In the genomic region with DNA sequence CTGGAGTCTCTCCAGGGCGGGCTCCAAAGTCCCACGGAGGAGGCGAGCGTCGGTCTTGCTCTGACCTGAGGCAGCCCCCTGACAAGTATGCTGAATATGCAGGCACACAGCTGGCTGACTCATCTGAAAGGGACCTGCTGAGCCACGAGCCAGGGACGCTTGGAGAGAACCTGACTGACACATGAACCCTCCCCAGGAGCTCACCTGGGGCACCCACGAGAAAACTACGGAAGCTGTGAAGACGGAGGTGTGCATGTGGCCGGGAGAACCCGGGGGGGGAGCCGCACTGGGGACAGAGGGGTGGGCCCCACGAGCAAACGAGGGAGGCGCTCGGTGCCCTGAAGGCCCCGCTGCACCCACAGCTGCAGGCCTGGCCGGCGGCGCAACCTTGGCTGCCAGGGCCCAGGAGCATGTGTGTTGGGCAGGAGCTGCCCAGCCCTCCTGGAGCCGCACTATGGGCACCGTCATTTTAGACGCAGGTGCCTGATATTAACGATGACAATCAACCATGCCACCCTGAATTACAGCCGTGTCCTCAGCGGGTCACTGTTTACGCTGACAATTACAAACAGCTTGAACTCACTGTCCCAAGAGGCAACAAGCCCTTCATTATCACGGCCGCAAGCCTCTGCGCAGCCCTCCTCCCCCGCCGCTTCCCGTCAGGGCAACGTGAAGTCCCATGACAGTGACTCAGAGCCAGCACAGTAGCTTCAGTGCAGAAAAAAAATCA, we compare ENCODE assay signal across 8 cellular contexts.
A peak's percentile ranks its signal among the peaks of the same experiment; 100 is the strongest.
DNase-seq lines count a peak whose midpoint lies in the region; ATAC-seq and TF ChIP-seq lines count a peak whose summit lies in the region.

No MANE protein-coding gene starts in this region.

- peak overlapping the region; percentile 94 for H3K27ac ChIP-seq in AG04450 (ENCODE audit: low read depth, low read length)
- peak overlapping the region; percentile 99 for H3K27ac ChIP-seq in caudate nucleus (ENCODE audit: low read depth, low read length)

- H3K27ac Mint-ChIP-seq in stimulated activated effector memory CD8-positive, alpha-beta T cell treated with anti-CD3 and anti-CD28 coated beads, Interleukin-12 subunit alpha, Interleukin-12 subunit beta, amount 100 ng/mL, for 72 hours, result no peak overlapping the region

- H3K4me3 Mint-ChIP-seq in stimulated activated effector memory CD8-positive, alpha-beta T cell treated with anti-CD3 and anti-CD28 coated beads, Interleukin-12 subunit alpha, Interleukin-12 subunit beta, amount 100 ng/mL, for 72 hours, result no peak overlapping the region

- H3K4me3 ChIP-seq in AG04450 (ENCODE audit: low read depth, low read length), result no peak overlapping the region

- DNase-seq in AG04450 (ENCODE audit: low read depth, low spot score), result peak; percentile 57
- peak; percentile 97 for DNase-seq in NCI-H146 (lab: John Stamatoyannopoulos, UW)
- DNase-seq in caudate nucleus (lab: John Stamatoyannopoulos, UW), result peak in 60 of 61 donors; percentile 47 to 93 (median 82)
- DNase-seq in kidney glomerular epithelial cell (lab: John Stamatoyannopoulos, UW), result peak; percentile 75
- no peak for DNase-seq in stimulated activated effector memory CD8-positive, alpha-beta T cell treated with anti-CD3 and anti-CD28 coated beads, Interleukin-12 subunit alpha, Interleukin-12 subunit beta, amount 100 ng/mL, for 72 hours (ENCODE audit: low spot score in 2 of 2)
- DNase-seq in activated CD4-positive, alpha-beta T cell treated with anti-CD3 and anti-CD28 coated beads, Interleukin-2, amount 50 U/mL, for 4 hours, result no peak
- DNase-seq in epidermal melanocyte (ENCODE audit: insufficient read length, low spot score), result no peak

- H3K4me1 Mint-ChIP-seq in stimulated activated effector memory CD8-positive, alpha-beta T cell treated with anti-CD3 and anti-CD28 coated beads, Interleukin-12 subunit alpha, Interleukin-12 subunit beta, amount 100 ng/mL, for 72 hours, result peaks cover 6% of the 10 kb centered on the region

- CTCF ChIA-PET in AG04450 (lab: Charles Lee), result interaction anchor here (0.7 kb wide), 2 partner anchors 22 to 123 kb away, joined by 3 read pairs; no protein-coding TSS in a partner anchor

- no peaks in the 10 kb centered on the region for H3K36me3 Mint-ChIP-seq in stimulated activated effector memory CD8-positive, alpha-beta T cell treated with anti-CD3 and anti-CD28 coated beads, Interleukin-12 subunit alpha, Interleukin-12 subunit beta, amount 100 ng/mL, for 72 hours

- H3K27me3 ChIP-seq in AG04450 (ENCODE audit: control insufficient read depth, insufficient read depth, low read length), result no peaks in the 10 kb centered on the region

- ATAC-seq in stimulated activated effector memory CD8-positive, alpha-beta T cell treated with anti-CD3 and anti-CD28 coated beads, Interleukin-12 subunit alpha, Interleukin-12 subunit beta, amount 100 ng/mL, for 72 hours, result peak; percentile 24
- no peak for ATAC-seq in HG02588 (IDR thresholded peaks at IDR 0.05; ENCODE audit: unreplicated experiment)

- POLR2A ChIA-PET in AG04450 (lab: Yijun Ruan, JAX), result interaction anchor here (1.0 to 1.3 kb wide), 3 partner anchors 26 to 53 kb away, joined by 3 to 5 read pairs (median 3); no protein-coding TSS in a partner anchor

- H3K9me3 ChIP-seq in AG04450 (ENCODE audit: control insufficient read depth, insufficient read depth, low read length), result peaks cover 13% of the 10 kb centered on the region; the same call in 1 of the 2 replicates

- no peaks in the 10 kb centered on the region for H3K9me3 Mint-ChIP-seq in stimulated activated effector memory CD8-positive, alpha-beta T cell treated with anti-CD3 and anti-CD28 coated beads, Interleukin-12 subunit alpha, Interleukin-12 subunit beta, amount 100 ng/mL, for 72 hours

- no peak for TF ChIP-seq CTCF in AG04450 (IDR thresholded peaks at IDR 0.05; ENCODE audit: low read depth, low read length)

Comparison
In these comparisons a context has a peak if more than half of its experiments do, and no peak if none do; other contexts are left out.
1. DNase-seq: peak in AG04450 (single experiment), NCI-H146 (single experiment), caudate nucleus (60 of 61) and kidney glomerular epithelial cell (single experiment); none in stimulated activated effector memory CD8-positive, alpha-beta T cell treated with anti-CD3 and anti-CD28 coated beads, Interleukin-12 subunit alpha, Interleukin-12 subunit beta, amount 100 ng/mL, for 72 hours (0 of 2), activated CD4-positive, alpha-beta T cell treated with anti-CD3 and anti-CD28 coated beads, Interleukin-2, amount 50 U/mL, for 4 hours (0 of 2) and epidermal melanocyte (single experiment).